In the genomic region with DNA sequence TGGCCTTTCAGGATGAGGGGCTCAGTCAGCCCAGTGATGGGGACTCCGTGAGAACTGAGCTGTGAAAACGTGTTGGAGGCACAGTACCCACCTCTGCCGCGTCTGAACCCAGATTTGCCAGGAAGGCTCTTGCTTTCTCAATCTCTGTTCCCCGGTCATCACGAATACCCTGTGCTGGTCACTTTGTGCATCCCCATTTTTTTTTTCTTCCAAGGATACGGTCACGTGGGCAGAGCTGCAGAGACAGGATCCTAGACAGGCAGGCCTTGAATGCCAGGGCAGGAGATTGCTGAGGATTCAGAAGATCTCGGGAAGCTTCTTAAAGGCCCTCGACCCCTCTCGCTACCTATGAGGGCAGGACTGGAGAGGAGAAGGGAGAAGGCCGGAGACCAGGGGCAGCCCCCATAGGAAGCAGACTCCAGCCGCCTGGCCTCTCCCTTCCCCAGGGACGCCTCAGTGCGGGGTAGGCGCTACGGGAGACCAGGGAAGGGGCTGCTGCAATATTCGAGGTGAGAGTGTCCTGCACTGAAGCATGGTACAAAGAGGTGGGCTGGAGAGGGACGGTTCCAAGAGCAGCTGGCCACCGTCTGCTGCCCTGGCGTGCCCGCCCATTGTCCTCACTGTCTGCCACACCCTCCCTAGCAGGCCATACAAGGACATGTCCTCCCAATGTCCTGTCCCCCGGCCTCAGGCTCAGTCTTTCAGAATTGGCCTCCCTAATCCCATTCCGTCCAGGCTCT, we compare ENCODE assay signal across 9 cellular contexts. TPM values are rescaled to one million over a fixed set of nuclear protein-coding genes. Genes with fewer than 3 reads are reported as not detected.
A peak's percentile ranks its signal among the peaks of the same experiment; 100 is the strongest.
DNase-seq lines count a peak whose midpoint lies in the region; ATAC-seq and TF ChIP-seq lines count a peak whose summit lies in the region.
"Had no signal": no experiment of that assay in that cellular context is flagged by ENCODE, and none has a peak within 500 bp of the region (broad histone marks: within the 10 kb centered on the region; RNA-seq: fewer than 3 reads in every experiment).

No MANE protein-coding gene starts in this region.

- H3K4me1 ChIP-seq in DOHH2 (ENCODE audit: control insufficient read depth, low read length) (peaks cover 3% of the 10 kb centered on the region), RWPE2 (ENCODE audit: insufficient read depth, poor library complexity, severe bottlenecking) (peaks cover 10% of the 10 kb centered on the region), fibroblast of lung (ENCODE audit: control insufficient read depth, extremely low read depth, insufficient read depth, low read length) (no peaks in the 10 kb centered on the region), gastrocnemius medialis (peaks cover 3 to 7% of the 10 kb centered on the region in 2 donors)
- H3K4me1 ChIP-seq: SJCRH30 had no signal

- H3K4me3 ChIP-seq in DOHH2 (ENCODE audit: low read length) (no peak overlapping the region), RWPE2 (ENCODE audit: severe bottlenecking) (no peak overlapping the region), fibroblast of lung (replicated peaks in 1 of 4; ENCODE audit: control extremely low read depth in 1 of 4, insufficient read depth in 1 of 4, low read depth in 3 of 4, low read length in 4 of 4) (peak overlapping the region in 1 of 4 experiments; percentile 27), gastrocnemius medialis (peak overlapping the region in 3 of 4 donors; percentile 12 to 46 (median 22))
- H3K4me3 ChIP-seq: SJCRH30 had no signal

- H2AFZ ChIP-seq in fibroblast of lung (ENCODE audit: low read length): no peak overlapping the region

- H3K4me2 ChIP-seq in DOHH2 (ENCODE audit: low read length) (no peak overlapping the region), fibroblast of lung (ENCODE audit: extremely low read depth, insufficient read depth, low read length) (peak overlapping the region; percentile 9)

- H3K9me3 ChIP-seq in DOHH2 (ENCODE audit: control insufficient read depth, insufficient read depth, low read length): no peaks in the 10 kb centered on the region
- H3K9me3 ChIP-seq in RWPE2 (ENCODE audit: severe bottlenecking): no peaks in the 10 kb centered on the region
- H3K9me3 ChIP-seq in fibroblast of lung (ENCODE audit: control insufficient read depth, insufficient read depth, low read depth, low read length): no peaks in the 10 kb centered on the region
- no peaks in the 10 kb centered on the region for H3K9me3 ChIP-seq in gastrocnemius medialis

- H3K9me2 ChIP-seq in DOHH2 (replicated peaks; ENCODE audit: control insufficient read depth, low read length): no peaks in the 10 kb centered on the region

- TF ChIP-seq POLR2A in gastrocnemius medialis (IDR thresholded peaks at IDR 0.05): no peak

- H3K79me2 ChIP-seq in DOHH2 (ENCODE audit: control insufficient read depth, low read length): no peaks in the 10 kb centered on the region
- no peaks in the 10 kb centered on the region for H3K79me2 ChIP-seq in fibroblast of lung (ENCODE audit: control insufficient read depth, insufficient read depth, low read length)

- H3K27me3 ChIP-seq in DOHH2 (ENCODE audit: control insufficient read depth, low read length) (peaks cover 6% of the 10 kb centered on the region; the same call in 1 of the 2 replicates), RWPE2 (ENCODE audit: insufficient read depth, poor library complexity, severe bottlenecking) (no peaks in the 10 kb centered on the region), fibroblast of lung (ENCODE audit: control insufficient read depth, insufficient read depth, low read length) (no peaks in the 10 kb centered on the region), gastrocnemius medialis (no peaks in the 10 kb centered on the region)

- no peaks in the 10 kb centered on the region for H3K36me3 ChIP-seq in DOHH2 (ENCODE audit: control insufficient read depth, low read length)
- H3K36me3 ChIP-seq in RWPE2 (ENCODE audit: low read depth): no peaks in the 10 kb centered on the region
- H3K36me3 ChIP-seq in fibroblast of lung (ENCODE audit: control insufficient read depth, insufficient read depth, low read length): no peaks in the 10 kb centered on the region
- H3K36me3 ChIP-seq in gastrocnemius medialis: no peaks in the 10 kb centered on the region
- H3K36me3 ChIP-seq: SJCRH30 had no signal

- TF ChIP-seq CTCF in DOHH2 (IDR thresholded peaks at IDR 0.05; ENCODE audit: low read depth, low read length, poor library complexity, severe bottlenecking) (peak; percentile 34), RWPE2 (IDR thresholded peaks at IDR 0.05; ENCODE audit: poor library complexity, severe bottlenecking) (peak; percentile 72), fibroblast of lung (conservative IDR thresholded peaks at IDR 0.05 in 1 of 2, IDR thresholded peaks at IDR 0.05 in 1 of 2; ENCODE audit: low read depth in 1 of 2, low read length in 2 of 2) (no peak), gastrocnemius medialis (IDR thresholded peaks at IDR 0.05 in 4 of 5, conservative IDR thresholded peaks at IDR 0.05 in 1 of 5) (peak in 3 of 5 experiments; percentile 13 to 28 (median 22))

- H4K20me1 ChIP-seq in DOHH2 (ENCODE audit: control insufficient read depth, insufficient read depth, low read depth, low read length) (no peaks in the 10 kb centered on the region), fibroblast of lung (ENCODE audit: control insufficient read depth, extremely low read depth, insufficient read depth, low read length) (no peaks in the 10 kb centered on the region)

- H3K9ac ChIP-seq in fibroblast of lung (ENCODE audit: insufficient read depth, low read length): no peak overlapping the region

- no peak for ATAC-seq in RWPE2 (ENCODE audit: low read depth)
- ATAC-seq in gastrocnemius medialis: peak in 1 of 2 donors; percentile 24
- no peak for ATAC-seq in HG03442 (IDR thresholded peaks at IDR 0.05; ENCODE audit: unreplicated experiment)
- ATAC-seq in HG03439 (IDR thresholded peaks at IDR 0.05; ENCODE audit: unreplicated experiment): no peak

- in situ Hi-C loops in gastrocnemius medialis (cut with MboI; ENCODE audit: low sequenced_read_pairs in 4 of 4): loop anchor here in 3 of 4 donors (10.0 to 25.0 kb wide), 2 partner anchors 223 to 231 kb away; partner anchors contain the start of gene KLF11 (in 3 of the 3)

- DNase-seq in RWPE2 (ENCODE audit: low spot score) (peak; percentile 54), fibroblast of lung (ENCODE audit: low read depth in 2 of 2) (no peak), gastrocnemius medialis (no peak), NCI-H2029 (lab: John Stamatoyannopoulos, UW) (no peak), mucosa of gallbladder (ENCODE audit: low spot score) (no peak)

- intact Hi-C loops in gastrocnemius medialis (cut with DNase I; ENCODE audit: low total_unique reads): loop anchor here (1.0 to 5.0 kb wide), 3 partner anchors 29 to 233 kb away; partner anchors contain the start of gene TAF1B

- no peak overlapping the region for H3K27ac ChIP-seq in DOHH2 (ENCODE audit: low read depth, low read length)
- no peak overlapping the region for H3K27ac ChIP-seq in RWPE2 (ENCODE audit: poor library complexity, severe bottlenecking)
- no peak overlapping the region for H3K27ac ChIP-seq in fibroblast of lung (ENCODE audit: insufficient read depth, low read length)
- H3K27ac ChIP-seq in gastrocnemius medialis: no peak overlapping the region
- H3K27ac ChIP-seq: SJCRH30 had no signal

- no peaks in the 10 kb centered on the region for H3F3A ChIP-seq in DOHH2 (ENCODE audit: control insufficient read depth, insufficient read depth)

RNA-seq across cellular contexts. Expression of gene TAF1B, which starts 29.0 kb away (rescaled TPM):
- total RNA-seq in fibroblast of lung: 19.8 and 32.9 TPM in 2 replicates
- polyA plus RNA-seq in fibroblast of lung: 19.5 and 30.8 TPM in 2 replicates
- polyA plus RNA-seq in fibroblast of lung (2012): 10.9 and 16.8 TPM in 2 replicates
- 0.86 and 14.3 TPM in 2 replicates for polyA minus RNA-seq in fibroblast of lung (ENCODE audit: low replicate concordance)
- 1 to 10 TPM; 5.0 to 8.4 (median 7.3) TPM for total RNA-seq in gastrocnemius medialis
- 14.8 TPM for total RNA-seq in mucosa of gallbladder

Comparison
In these comparisons a context has a peak if more than half of its experiments do, and no peak if none do; other contexts are left out.
1. H3K4me3 ChIP-seq: peak in gastrocnemius medialis (3 of 4); none in DOHH2 (single experiment) and RWPE2 (single experiment).
2. CTCF ChIP-seq: peak in DOHH2 (single experiment), RWPE2 (single experiment) and gastrocnemius medialis (3 of 5); none in fibroblast of lung (0 of 2).